ENCODE assay signal across 3 cellular contexts in genomic region chr1:212475831-212476230, GRCh38. TPM values are rescaled to one million over a fixed set of nuclear protein-coding genes. Genes with fewer than 3 reads are reported as not detected.
DNase-seq lines count a peak whose midpoint lies in the region; ATAC-seq, FAIRE-seq and TF ChIP-seq lines count a peak whose summit lies in the region.
"Not testable (repeated sequence)": the region's sequence is repeated elsewhere in the genome, so short reads cannot be mapped to it uniquely, and the experiment has no call there.

No MANE protein-coding gene starts in this region.

- not testable (repeated sequence) for H3K9ac ChIP-seq in K562 (ENCODE audit: insufficient read depth in 1 of 2, low read depth in 2 of 2, low read length in 2 of 2)

- not testable (repeated sequence) for H3K27me3 Mint-ChIP-seq in natural killer cell treated with Interleukin-12 subunit alpha and Interleukin-12 subunit beta and Interleukin-15 and Interleukin-18, amount 100 ng/mL, for 72 hours

- H3K79me2 ChIP-seq in K562 (ENCODE audit: control insufficient read depth, insufficient read depth, low read length): not testable (repeated sequence)

- CTCF ChIA-PET in HEK293 (lab: Yijun Ruan, JAX): interaction anchor here (1.2 to 2.4 kb wide), 4 partner anchors 20 to 519 kb away, joined by 5 to 12 read pairs (median 7); no protein-coding TSS in a partner anchor
- CTCF ChIA-PET in K562 (lab: Yijun Ruan, JAX; ENCODE audit: low intra/inter-chr PET ratio): not testable (repeated sequence)

- H3K27ac Mint-ChIP-seq in natural killer cell treated with Interleukin-12 subunit alpha and Interleukin-12 subunit beta and Interleukin-15 and Interleukin-18, amount 100 ng/mL, for 72 hours: not testable (repeated sequence)

- H3K9me3 Mint-ChIP-seq in natural killer cell treated with Interleukin-12 subunit alpha and Interleukin-12 subunit beta and Interleukin-15 and Interleukin-18, amount 100 ng/mL, for 72 hours: not testable (repeated sequence)

- not testable (repeated sequence) for ATAC-seq in K562; natural killer cell treated with Interleukin-12 subunit alpha and Interleukin-12 subunit beta and Interleukin-15 and Interleukin-18, amount 100 ng/mL, for 72 hours

- H3K4me2 ChIP-seq in K562 (ENCODE audit: insufficient read depth, low read length): not testable (repeated sequence)

- not testable (repeated sequence) for TF ChIP-seq CTCF in HEK293 (tag by site-specific recombination; IDR thresholded peaks at IDR 0.05); K562 (IDR thresholded peaks at IDR 0.05 in 2 of 3, conservative IDR thresholded peaks at IDR 0.05 in 1 of 3; ENCODE audit: insufficient read depth in 2 of 3, low read depth in 1 of 3, low read length in 3 of 3)

- H3K4me3 ChIP-seq in HEK293 (ENCODE audit: low read depth, low read length); K562: not testable (repeated sequence)

- not testable (repeated sequence) for TF ChIP-seq EP300 in K562 (IDR thresholded peaks at IDR 0.05; ENCODE audit: low read length)

- 25% methylated on average over 3 of the region's 3 CpGs for WGBS in K562 (ENCODE audit: insufficient coverage, low coverage, missing lambda C conversion rate)

- H4K20me1 ChIP-seq in K562 (replicated peaks; ENCODE audit: control insufficient read depth, insufficient read depth, low read length): not testable (repeated sequence)

- intact Hi-C loops in K562 (cut with micrococcal nuclease): loop anchor here (2.0 to 10.0 kb wide), 5 partner anchors 66 to 439 kb away; no protein-coding TSS in a partner anchor

- TF ChIP-seq POLR2A in K562 (conservative IDR thresholded peaks at IDR 0.05): not testable (repeated sequence)

- H3K9me1 ChIP-seq in K562 (ENCODE audit: control insufficient read depth, insufficient read depth, low read length): not testable (repeated sequence)

- in situ Hi-C loops in K562 (cut with MboI): loop anchor here (5.0 kb wide), 1 partner anchor 121 kb away; no protein-coding TSS in a partner anchor

- not testable (repeated sequence) for TF ChIP-seq RAD21 in K562 (CRISPR knock-in tag; conservative IDR thresholded peaks at IDR 0.05 in 1 of 2, IDR thresholded peaks at IDR 0.05 in 1 of 2)

- H3K36me3 Mint-ChIP-seq in natural killer cell treated with Interleukin-12 subunit alpha and Interleukin-12 subunit beta and Interleukin-15 and Interleukin-18, amount 100 ng/mL, for 72 hours: not testable (repeated sequence)

- H3K9me3 ChIP-seq in HEK293 (ENCODE audit: control insufficient read depth, insufficient read depth, low read depth, low read length); K562 (replicated peaks; ENCODE audit: control insufficient read depth, insufficient read depth, low read depth, low read length): not testable (repeated sequence)

- H3K27me3 ChIP-seq in K562 (ENCODE audit: control insufficient read depth in 2 of 2, insufficient read depth in 2 of 2, low read length in 2 of 2): peaks cover 16 to 44% of the 10 kb centered on the region in 2 experiments; a peak in 4 of 5 replicates

- H3K36me3 ChIP-seq in HEK293 (ENCODE audit: control insufficient read depth in 2 of 2, insufficient read depth in 1 of 2, low read length in 2 of 2); K562 (ENCODE audit: control insufficient read depth, insufficient read depth, low read length): not testable (repeated sequence)

- not testable (repeated sequence) for H3K4me1 ChIP-seq in HEK293 (ENCODE audit: control insufficient read depth, insufficient read depth, low read length)
- peaks cover 3 to 12% of the 10 kb centered on the region in 2 experiments; a peak in 4 of 5 replicates for H3K4me1 ChIP-seq in K562 (replicated peaks in 1 of 2; ENCODE audit: control insufficient read depth in 2 of 2, insufficient read depth in 2 of 2, low read length in 2 of 2)

- H3K27ac ChIP-seq in HEK293 (ENCODE audit: extremely low read depth, low read depth, low read length); K562 (ENCODE audit: extremely low read depth, low read depth, low read length): not testable (repeated sequence)

- H2AFZ ChIP-seq in K562 (ENCODE audit: low read depth, low read length): not testable (repeated sequence)

- not testable (repeated sequence) for H3K4me3 Mint-ChIP-seq in natural killer cell treated with Interleukin-12 subunit alpha and Interleukin-12 subunit beta and Interleukin-15 and Interleukin-18, amount 100 ng/mL, for 72 hours

- FAIRE-seq in K562 (lab: Jason Lieb, UNC): not testable (repeated sequence)

- peaks cover 17 to 27% of the 10 kb centered on the region in 2 donors for H3K4me1 Mint-ChIP-seq in natural killer cell treated with Interleukin-12 subunit alpha and Interleukin-12 subunit beta and Interleukin-15 and Interleukin-18, amount 100 ng/mL, for 72 hours (ENCODE audit: low read depth in 2 of 2)

- not testable (repeated sequence) for DNase-seq in K562 (ENCODE audit: extremely low read depth in 1 of 4, low spot score in 3 of 4)
- DNase-seq in natural killer cell treated with Interleukin-12 subunit alpha and Interleukin-12 subunit beta and Interleukin-15 and Interleukin-18, amount 100 ng/mL, for 72 hours (ENCODE audit: low spot score): peak; percentile 10

- not testable (repeated sequence) for BruUV-seq in K562 (replicated peaks; lab: Mats Ljungman, UMichigan)

- POLR2A ChIA-PET in HEK293 (lab: Yijun Ruan, JAX); K562 (lab: Yijun Ruan, JAX): not testable (repeated sequence)

TF ChIP-seq in K562, 482 proteins besides CTCF, POLR2A, EP300 and RAD21:
- peak in 1 of 2 experiments; percentile 44; a peak in 1 of 4 replicates for TF ChIP-seq KDM1A (IDR thresholded peaks at IDR 0.05)
- TF ChIP-seq ZNF146 (CRISPR knock-in tag; IDR thresholded peaks at IDR 0.05; ENCODE audit: unreplicated experiment): peak; percentile 86
- TF ChIP-seq BCOR (IDR thresholded peaks at IDR 0.05): peak; percentile 75

RNA-seq across cellular contexts. Expression of gene NENF, which starts 43.1 kb away (rescaled TPM):
- 18.4 and 30.9 TPM in 2 replicates for total RNA-seq in K562 (2011; cell fraction: chromatin; rRNA removed; ENCODE audit: low replicate concordance)
- 52.2 and 53.7 TPM in 2 replicates for total RNA-seq in K562 (2011; cell fraction: nucleolus; rRNA removed)
- total RNA-seq in K562 (2011; cell fraction: nucleoplasm; rRNA removed): 47.9 and 75.6 TPM in 2 replicates
- total RNA-seq in K562 (2014; rRNA removed) (97.3 and 100 TPM in 2 replicates), K562 (2014; rRNA removed; fragmentation: Illumina TruSeq; extraction: Trizol) (62.9 and 72.8 TPM in 2 replicates), K562 (2015; rRNA removed; fragmentation: Illumina TruSeq; extraction: Trizol) (51.0 and 55.1 TPM in 2 replicates), K562 (2021) (74.0 and 74.4 TPM in 2 replicates)
- polyA plus RNA-seq in K562 (2011; rRNA removed) (87.6 and 92.4 TPM in 2 replicates), K562 (2014; fragmentation: Illumina TruSeq; extraction: Trizol) (53.4 and 59.9 TPM in 2 replicates), K562 (2014; fragmentation: Nextera tagmentation; extraction: Ambion mirVana) (10 to 100 TPM in 1 of 2 experiments, 1 to 10 TPM in 1; 6.1 to 11.4 TPM), K562 (2014; rRNA removed) (89.2 and 95.7 TPM in 2 replicates)
- 66.7 and 98.8 TPM in 2 replicates for polyA plus RNA-seq in K562 (2011; cell fraction: cytosol; rRNA removed)
- 32.2 and 37.6 TPM in 2 replicates for polyA plus RNA-seq in K562 (2011; cell fraction: nucleus; rRNA removed)
- polyA plus RNA-seq in K562 (2012): 70.5 and 73.8 TPM in 2 replicates
- polyA minus RNA-seq in K562 (2011; rRNA and poly(A)+ RNA removed): 20.8 and 22.7 TPM in 2 replicates
- 15.7 and 18.1 TPM in 2 replicates for polyA minus RNA-seq in K562 (2011; cell fraction: cytosol; rRNA and poly(A)+ RNA removed)
- polyA minus RNA-seq in K562 (2011; cell fraction: nucleus; rRNA and poly(A)+ RNA removed): 4.0 and 9.8 TPM in 2 replicates
- 10 to 100 TPM; 18.9 to 31.8 TPM for total RNA-seq in natural killer cell treated with Interleukin-12 subunit alpha and Interleukin-12 subunit beta and Interleukin-15 and Interleukin-18, amount 100 ng/mL, for 72 hours
